ENCODE assay signal across 8 cellular contexts in genomic region chr12:24947541-24948451, GRCh38. TPM values are rescaled to one million over a fixed set of nuclear protein-coding genes. Genes with fewer than 3 reads are reported as not detected.
DNase-seq lines count a peak whose midpoint lies in the region; ATAC-seq, FAIRE-seq and TF ChIP-seq lines count a peak whose summit lies in the region.

No MANE protein-coding gene starts in this region.

- intact Hi-C loops in left ventricle myocardium inferior (cut with micrococcal nuclease) (no loop called here), Right ventricle myocardium superior (cut with DNase I) (no loop called here), kidney (cut with DNase I) (no loop called here)

- peaks cover 48% of the 10 kb centered on the region for H3K27me3 Mint-ChIP-seq in activated CD4-positive, alpha-beta memory T cell treated with anti-CD3 and anti-CD28 coated beads, Interleukin-2, amount 10 ng/mL, durations not matched to agents 7 days and 5 days
- peaks cover 14% of the 10 kb centered on the region for H3K27me3 Mint-ChIP-seq in type B pancreatic cell

- FAIRE-seq in kidney (lab: Jason Lieb, UNC): no peak

- POLR2A ChIA-PET in activated CD4-positive, alpha-beta memory T cell treated with anti-CD3 and anti-CD28 coated beads, Interleukin-2, amount 10 ng/mL, durations not matched to agents 7 days and 5 days (lab: Charles Lee): interaction anchor here (0.9 to 1.2 kb wide), 2 partner anchors 44 to 65 kb away, joined by 3 read pairs; no protein-coding TSS in a partner anchor

- no peak overlapping the region for H3K27ac ChIP-seq in left ventricle myocardium inferior (replicated peaks)
- H3K27ac ChIP-seq in kidney (ENCODE audit: low read depth in 2 of 2, low read length in 2 of 2): no peak overlapping the region

- H3K36me3 Mint-ChIP-seq in activated CD4-positive, alpha-beta memory T cell treated with anti-CD3 and anti-CD28 coated beads, Interleukin-2, amount 10 ng/mL, durations not matched to agents 7 days and 5 days (ENCODE audit: low read depth): no peaks in the 10 kb centered on the region
- H3K36me3 Mint-ChIP-seq in type B pancreatic cell: peaks cover 28% of the 10 kb centered on the region

- H3K27me3 ChIP-seq in left ventricle myocardium inferior (ENCODE audit: low read depth): peaks cover 64% of the 10 kb centered on the region

- H3K9ac ChIP-seq in kidney (ENCODE audit: low read length in 2 of 2): no peak overlapping the region

- H3K4me3 ChIP-seq in left ventricle myocardium inferior (peak overlapping the region; percentile 65), kidney (ENCODE audit: low read length in 2 of 2) (peak overlapping the region; percentile 60 to 94)

- TF ChIP-seq CTCF in left ventricle myocardium inferior (IDR thresholded peaks at IDR 0.05; ENCODE audit: borderline replicate concordance) (no peak), kidney (IDR thresholded peaks at IDR 0.05; ENCODE audit: borderline replicate concordance, extremely low read depth, insufficient read depth) (no peak), type B pancreatic cell (conservative IDR thresholded peaks at IDR 0.05) (no peak)

- no peak for ATAC-seq in Right ventricle myocardium superior (ENCODE audit: poor library complexity)
- ATAC-seq in HG02852 (IDR thresholded peaks at IDR 0.05; ENCODE audit: unreplicated experiment): no peak

- H3K9me3 Mint-ChIP-seq in activated CD4-positive, alpha-beta memory T cell treated with anti-CD3 and anti-CD28 coated beads, Interleukin-2, amount 10 ng/mL, durations not matched to agents 7 days and 5 days: no peaks in the 10 kb centered on the region
- H3K9me3 Mint-ChIP-seq in type B pancreatic cell: no peaks in the 10 kb centered on the region

- H3K4me1 ChIP-seq in left ventricle myocardium inferior: peaks cover 15% of the 10 kb centered on the region
- H3K4me1 ChIP-seq in kidney (ENCODE audit: control insufficient read depth in 1 of 2, insufficient read depth in 1 of 2, low read depth in 1 of 2, low read length in 2 of 2): peaks cover 0 to 3% of the 10 kb centered on the region in 2 donors

- H3K27ac Mint-ChIP-seq in activated CD4-positive, alpha-beta memory T cell treated with anti-CD3 and anti-CD28 coated beads, Interleukin-2, amount 10 ng/mL, durations not matched to agents 7 days and 5 days: no peak overlapping the region
- H3K27ac Mint-ChIP-seq in type B pancreatic cell: peak overlapping the region; percentile 89

- CTCF ChIA-PET in activated CD4-positive, alpha-beta memory T cell treated with anti-CD3 and anti-CD28 coated beads, Interleukin-2, amount 10 ng/mL, durations not matched to agents 7 days and 5 days (lab: Charles Lee): interaction anchor here (0.9 to 1.9 kb wide), 2 partner anchors 47 to 440 kb away, joined by 3 to 4 read pairs; no protein-coding TSS in a partner anchor

- peak overlapping the region; percentile 76 for H3K4me3 Mint-ChIP-seq in activated CD4-positive, alpha-beta memory T cell treated with anti-CD3 and anti-CD28 coated beads, Interleukin-2, amount 10 ng/mL, durations not matched to agents 7 days and 5 days
- H3K4me3 Mint-ChIP-seq in type B pancreatic cell: peak overlapping the region; percentile 96

- H3K9me3 ChIP-seq in left ventricle myocardium inferior (replicated peaks): no peaks in the 10 kb centered on the region
- H3K9me3 ChIP-seq in kidney (ENCODE audit: control insufficient read depth in 1 of 2, low read length in 2 of 2): no peaks in the 10 kb centered on the region

- no peak for DNase-seq in left ventricle myocardium inferior
- DNase-seq in Right ventricle myocardium superior: no peak
- DNase-seq in activated CD4-positive, alpha-beta memory T cell treated with anti-CD3 and anti-CD28 coated beads, Interleukin-2, amount 10 ng/mL, durations not matched to agents 7 days and 5 days: no peak
- no peak for DNase-seq in kidney
- no peak for DNase-seq in type B pancreatic cell (ENCODE audit: extremely low spot score, unreplicated experiment)
- DNase-seq in inferior parietal cortex (ENCODE audit: extremely low spot score): no peak
- no peak for DNase-seq in retina

- no peaks in the 10 kb centered on the region for H3K36me3 ChIP-seq in left ventricle myocardium inferior
- no peaks in the 10 kb centered on the region for H3K36me3 ChIP-seq in kidney (ENCODE audit: control insufficient read depth in 1 of 2, insufficient read depth in 2 of 2, low read length in 2 of 2)

- H3K4me1 Mint-ChIP-seq in activated CD4-positive, alpha-beta memory T cell treated with anti-CD3 and anti-CD28 coated beads, Interleukin-2, amount 10 ng/mL, durations not matched to agents 7 days and 5 days: peaks cover 30% of the 10 kb centered on the region
- H3K4me1 Mint-ChIP-seq in type B pancreatic cell (ENCODE audit: unreplicated experiment): peaks cover 11% of the 10 kb centered on the region

RNA-seq across cellular contexts. Expression of gene BCAT1, which starts 1.1 kb away (rescaled TPM):
- total RNA-seq in left ventricle myocardium inferior (4.3 TPM), Right ventricle myocardium superior (5.1 TPM), kidney (15.5 TPM), type B pancreatic cell (ENCODE audit: low replicate concordance) (153 and 573 TPM in 2 replicates)
- total RNA-seq in activated CD4-positive, alpha-beta memory T cell treated with anti-CD3 and anti-CD28 coated beads, Interleukin-2, amount 10 ng/mL, durations not matched to agents 7 days and 5 days: 10 to 100 TPM; 22.8 to 24.8 TPM
- polyA plus RNA-seq in kidney (ENCODE audit: insufficient read depth, low read depth, low replicate concordance): 1.3 TPM
